Comparison of ENCODE assay signal across 8 cellular contexts in genomic region chr19:45076029-45076850, GRCh38. TPM values are rescaled to one million over a fixed set of nuclear protein-coding genes. Genes with fewer than 3 reads are reported as not detected.
DNase-seq lines count a peak whose midpoint lies in the region; ATAC-seq, FAIRE-seq and TF ChIP-seq lines count a peak whose summit lies in the region.

ZNF296 (minus strand) TSS chr19:45076478; CDS start chr19:45076373, 105 bp downstream.

- intact Hi-C loops in lower lobe of right lung (cut with DNase I) = no loop called here

- H3K27me3 ChIP-seq in lower lobe of right lung (ENCODE audit: low read depth) = no peaks in the 10 kb centered on the region

- TF ChIP-seq POLR2A in GM12891 (IDR thresholded peaks at IDR 0.05; ENCODE audit: low read depth, low read length) = peak; percentile 59; the same call in 1 of the 2 replicates

- FAIRE-seq in GM12891 (lab: Jason Lieb, UNC) = peak; percentile 96

- peaks cover 53% of the 10 kb centered on the region for H3K4me1 ChIP-seq in lower lobe of right lung

- peak within 1 kb of the TSS; percentile 84 for H3K27ac ChIP-seq in lower lobe of right lung

- peaks cover 11% of the 10 kb centered on the region for H3K36me3 ChIP-seq in lower lobe of right lung

- peak within 1 kb of the TSS; percentile 76 for H3K4me3 ChIP-seq in lower lobe of right lung

- DNase-seq in GM12891 (ENCODE audit: insufficient read length, low spot score) = peak; percentile 85
- peak; percentile 65 for DNase-seq in NCI-H2171 treated with DMSO at 0.1 percent for 48 hours (lab: John Stamatoyannopoulos, UW)
- DNase-seq in activated CD4-positive, alpha-beta T cell treated with anti-CD3 and anti-CD28 coated beads for 4 hours = peak; percentile 76
- peak; percentile 52 for DNase-seq in dermis blood vessel endothelial cell
- peak; percentile 91 for DNase-seq in lower lobe of right lung
- DNase-seq in stimulated activated CD8-positive, alpha-beta memory T cell treated with anti-CD3 and anti-CD28 coated beads, Interleukin-15, amount 100 ng/mL, for 1 hour (ENCODE audit: low read depth) = peak; percentile 54
- DNase-seq in pons (ENCODE audit: low spot score) = no peak

- ATAC-seq in HG02642 (IDR thresholded peaks at IDR 0.05; ENCODE audit: poor library complexity, unreplicated experiment) (peak; percentile 48), lower lobe of right lung (peak; percentile 82 to 85)

- no peak for TF ChIP-seq CTCF in lower lobe of right lung (IDR thresholded peaks at IDR 0.05)

- no peaks in the 10 kb centered on the region for H3K9me3 ChIP-seq in lower lobe of right lung

TF ChIP-seq in GM12891, 5 proteins besides CTCF, POLR2A, EP300 and RAD21:
- TF ChIP-seq POLR2AphosphoS5 (IDR thresholded peaks at IDR 0.05; ENCODE audit: low read depth, low read length) (peak; percentile 61; the same call in 1 of the 2 replicates), TAF1 (IDR thresholded peaks at IDR 0.05; ENCODE audit: low read depth, low read length) (peak; percentile 60), PAX5 (IDR thresholded peaks at IDR 0.05; ENCODE audit: insufficient read depth, low read length, severe bottlenecking) (no peak)

RNA-seq across cellular contexts. Expression of gene ZNF296, which starts in this region (rescaled TPM):
- 6.5 TPM for polyA plus RNA-seq in GM12891 (2012; ENCODE audit: low read depth, missing spikeins)
- total RNA-seq in dermis blood vessel endothelial cell (0.17 and 0.51 TPM in 2 replicates), lower lobe of right lung (1.7 TPM)

Comparison
In these comparisons a context has a peak if more than half of its experiments do, and no peak if none do; other contexts are left out.
1. Peak in DNase-seq in dermis blood vessel endothelial cell; RNA of the gene not detected or under 1 TPM.